Comparison of ENCODE assay signal across 8 cellular contexts in the genomic region with DNA sequence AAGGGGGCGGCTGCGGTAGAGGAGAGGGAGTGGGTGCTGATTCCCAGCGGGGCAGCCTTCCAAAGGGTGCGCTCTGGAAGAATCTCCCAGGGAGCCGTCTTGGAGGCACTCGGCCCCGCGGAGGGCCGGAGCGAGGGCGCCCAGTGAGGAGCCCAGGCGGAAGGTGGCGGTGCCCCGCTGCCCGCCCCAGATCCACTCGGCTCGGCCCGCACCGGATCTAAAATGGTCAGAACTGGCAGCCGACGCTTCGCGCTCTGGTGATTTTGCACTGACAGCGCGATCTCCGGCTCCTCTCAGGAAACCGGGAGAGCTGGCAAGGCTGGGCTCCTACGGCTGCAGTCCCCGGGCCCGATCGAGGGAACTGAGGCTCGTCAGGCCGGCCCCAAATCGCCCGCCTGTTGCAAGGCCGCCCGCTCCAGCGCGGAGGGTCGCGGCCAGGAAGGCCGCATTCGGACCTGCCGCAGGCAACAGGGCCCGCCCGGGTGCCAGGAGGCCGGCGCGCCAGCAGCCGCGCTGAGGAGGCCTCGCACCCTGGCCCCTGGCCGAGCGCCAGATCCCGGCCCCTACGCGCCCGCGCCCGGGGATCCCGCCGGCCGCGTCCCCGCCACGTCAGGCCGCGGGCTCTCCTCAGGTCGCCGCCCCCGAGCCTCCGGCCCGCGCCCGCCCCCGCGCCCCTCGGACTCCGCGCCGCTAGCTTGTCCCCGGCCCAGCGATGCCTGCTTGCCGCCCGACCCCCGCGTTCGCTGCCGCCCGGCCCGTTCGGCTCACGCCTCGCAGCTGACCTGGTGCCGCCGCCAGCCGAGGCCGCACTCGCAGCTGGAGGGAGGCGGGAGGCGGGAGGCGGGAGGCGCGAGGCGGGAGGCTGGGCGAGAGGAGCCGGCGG. TPM values are rescaled to one million over a fixed set of nuclear protein-coding genes. Genes with fewer than 3 reads are reported as not detected.
DNase-seq lines count a peak whose midpoint lies in the region; ATAC-seq and TF ChIP-seq lines count a peak whose summit lies in the region.

A gene with protein sequence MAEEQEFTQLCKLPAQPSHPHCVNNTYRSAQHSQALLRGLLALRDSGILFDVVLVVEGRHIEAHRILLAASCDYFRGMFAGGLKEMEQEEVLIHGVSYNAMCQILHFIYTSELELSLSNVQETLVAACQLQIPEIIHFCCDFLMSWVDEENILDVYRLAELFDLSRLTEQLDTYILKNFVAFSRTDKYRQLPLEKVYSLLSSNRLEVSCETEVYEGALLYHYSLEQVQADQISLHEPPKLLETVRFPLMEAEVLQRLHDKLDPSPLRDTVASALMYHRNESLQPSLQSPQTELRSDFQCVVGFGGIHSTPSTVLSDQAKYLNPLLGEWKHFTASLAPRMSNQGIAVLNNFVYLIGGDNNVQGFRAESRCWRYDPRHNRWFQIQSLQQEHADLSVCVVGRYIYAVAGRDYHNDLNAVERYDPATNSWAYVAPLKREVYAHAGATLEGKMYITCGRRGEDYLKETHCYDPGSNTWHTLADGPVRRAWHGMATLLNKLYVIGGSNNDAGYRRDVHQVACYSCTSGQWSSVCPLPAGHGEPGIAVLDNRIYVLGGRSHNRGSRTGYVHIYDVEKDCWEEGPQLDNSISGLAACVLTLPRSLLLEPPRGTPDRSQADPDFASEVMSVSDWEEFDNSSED (minus strand): TSS at position 818 of the 883 bp plus-strand sequence. CDS start 6,584 bp downstream, outside the sequence.

- no peaks in the 10 kb centered on the region for H3K27me3 Mint-ChIP-seq in activated naive CD4-positive, alpha-beta T cell treated with anti-CD3 and anti-CD28 coated beads, Interleukin-2, amount 50 U/mL, for 24 hours

- peak; percentile 20 for DNase-seq in stimulated activated CD4-positive, alpha-beta T cell treated with anti-CD3 and anti-CD28 coated beads, Interleukin-12 subunit alpha, Interleukin-12 subunit beta, amount 100 ng/mL, for 4 hours
- no peak for DNase-seq in stimulated activated CD4-positive, alpha-beta T cell treated with anti-CD3 and anti-CD28 coated beads, Interleukin-2, amount 100 ng/mL, for 48 hours
- peak; percentile 36 for DNase-seq in NCI-H1105 (lab: John Stamatoyannopoulos, UW)
- no peak for DNase-seq in Right ventricle myocardium inferior (ENCODE audit: missing footprints)
- no peak for DNase-seq in omental fat pad (ENCODE audit: low spot score)

- no peaks in the 10 kb centered on the region for H3K9me3 Mint-ChIP-seq in activated naive CD4-positive, alpha-beta T cell treated with anti-CD3 and anti-CD28 coated beads, Interleukin-2, amount 50 U/mL, for 24 hours

- TF ChIP-seq CTCF in omental fat pad (IDR thresholded peaks at IDR 0.05): no peak

- peak within 1 kb of the TSS; percentile 37 for H3K27ac Mint-ChIP-seq in activated naive CD4-positive, alpha-beta T cell treated with anti-CD3 and anti-CD28 coated beads, Interleukin-2, amount 50 U/mL, for 24 hours

- intact Hi-C loops in Right ventricle myocardium inferior (cut with DNase I): loop anchor here (5.0 kb wide), 2 partner anchors 38 to 202 kb away; no protein-coding TSS in a partner anchor

- peak; percentile 34 for ATAC-seq in HG02623 (IDR thresholded peaks at IDR 0.05; ENCODE audit: unreplicated experiment)
- peak; percentile 14 for ATAC-seq in Right ventricle myocardium inferior
- peak; percentile 54 for ATAC-seq in omental fat pad (ENCODE audit: low FRiP score)
- no peak for ATAC-seq in GM18873 (IDR thresholded peaks at IDR 0.05; ENCODE audit: low FRiP score, unreplicated experiment)

- peak within 1 kb of the TSS; percentile 91 for H3K4me3 Mint-ChIP-seq in activated naive CD4-positive, alpha-beta T cell treated with anti-CD3 and anti-CD28 coated beads, Interleukin-2, amount 50 U/mL, for 24 hours

- H3K4me1 Mint-ChIP-seq in activated naive CD4-positive, alpha-beta T cell treated with anti-CD3 and anti-CD28 coated beads, Interleukin-2, amount 50 U/mL, for 24 hours: peaks cover 49% of the 10 kb centered on the region

- no peaks in the 10 kb centered on the region for H3K36me3 Mint-ChIP-seq in activated naive CD4-positive, alpha-beta T cell treated with anti-CD3 and anti-CD28 coated beads, Interleukin-2, amount 50 U/mL, for 24 hours

RNA-seq across cellular contexts. Expression of the gene that starts here (rescaled TPM):
- 12.4 TPM for total RNA-seq in Right ventricle myocardium inferior
- 10 to 100 TPM; 19.8 to 45.0 (median 32.9) TPM for total RNA-seq in omental fat pad

Comparison
In these comparisons a context has a peak if more than half of its experiments do, and no peak if none do; other contexts are left out.
1. DNase-seq: peak in stimulated activated CD4-positive, alpha-beta T cell treated with anti-CD3 and anti-CD28 coated beads, Interleukin-12 subunit alpha, Interleukin-12 subunit beta, amount 100 ng/mL, for 4 hours (single experiment) and NCI-H1105 (single experiment); none in stimulated activated CD4-positive, alpha-beta T cell treated with anti-CD3 and anti-CD28 coated beads, Interleukin-2, amount 100 ng/mL, for 48 hours (0 of 2), Right ventricle myocardium inferior (single experiment) and omental fat pad (single experiment).